Comparison of ENCODE assay signal across 29 cellular contexts in the genomic region with DNA sequence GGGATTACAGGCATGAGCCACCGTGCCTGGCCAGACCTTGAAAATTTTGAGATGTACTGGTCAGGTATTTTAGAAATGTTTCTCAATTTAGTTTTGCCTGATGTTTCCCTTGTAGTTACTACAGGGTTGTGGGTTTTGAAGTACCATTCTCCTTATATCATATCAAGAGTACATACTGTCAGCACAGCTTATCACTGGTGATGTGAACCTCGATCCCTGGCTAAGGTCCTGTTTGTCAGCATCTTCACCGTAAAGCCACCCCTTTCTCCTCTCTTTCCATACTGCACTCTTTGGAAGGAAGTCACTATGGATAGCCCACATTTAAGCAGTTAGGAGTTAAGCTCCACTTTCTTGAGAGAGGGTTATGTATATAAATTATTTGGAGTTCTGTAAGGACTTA.
"Had no signal": no experiment of that assay in that cellular context is flagged by ENCODE, and none has a peak within 500 bp of the region (broad histone marks: within the 10 kb centered on the region; RNA-seq: fewer than 3 reads in every experiment).

No MANE protein-coding gene starts in this region.

- ATAC-seq: naive thymus-derived CD8-positive, alpha-beta T cell; psoas muscle; right cardiac atrium; sciatic nerve; stimulated activated memory B cell treated with anti-CD40 and anti-IgM and Interleukin-4, amounts not matched to agents 10 μg/mL and 1 μg/mL and 100 μg/mL, for 72 hours; stimulated activated naive CD8-positive, alpha-beta T cell treated with anti-CD3 and anti-CD28 coated beads, Interleukin-15, amount 100 ng/mL, for 72 hours; stimulated activated naive CD8-positive, alpha-beta T cell treated with anti-CD3 and anti-CD28 coated beads, Interleukin-15, Interleukin-2, amounts not matched to agents 100 U/mL and 50 U/mL, for 24 hours; upper lobe of right lung had no signal

- DNase-seq: naive B cell; naive thymus-derived CD8-positive, alpha-beta T cell; occipital lobe; ovary; posterior cingulate gyrus; psoas muscle; right cardiac atrium; stimulated activated CD4-positive, alpha-beta T cell treated with anti-CD3 and anti-CD28 coated beads, Interleukin-15, amount 100 ng/mL, for 24 hours; stimulated activated CD4-positive, alpha-beta T cell treated with anti-CD3 and anti-CD28 coated beads, Interleukin-2, amount 100 ng/mL, for 24 hours; stimulated activated CD4-positive, alpha-beta T cell treated with anti-CD3 and anti-CD28 coated beads, Interleukin-2, amount 100 ng/mL, for 48 hours; stimulated activated CD4-positive, alpha-beta T cell treated with anti-CD3 and anti-CD28 coated beads, Interleukin-4, amount 100 ng/mL, for 24 hours; stimulated activated naive CD4-positive, alpha-beta T cell; stimulated activated naive CD8-positive, alpha-beta T cell treated with anti-CD3 and anti-CD28 coated beads, Interleukin-15, amount 100 ng/mL, for 72 hours; stimulated activated naive CD8-positive, alpha-beta T cell treated with anti-CD3 and anti-CD28 coated beads, Interleukin-15, Interleukin-2, amounts not matched to agents 100 U/mL and 50 U/mL, for 24 hours; substantia nigra; testis; tibial artery; transverse colon; upper lobe of right lung; uterus had no signal

- H3K27ac ChIP-seq: neural progenitor cell, ovary, parathyroid adenoma, psoas muscle, skin epidermis, suprapubic skin, tibial artery, transverse colon, upper lobe of right lung, uterus had no signal

- H3K4me1 ChIP-seq: neural progenitor cell, uterus had no signal

- H3K27me3 ChIP-seq: neural progenitor cell, ovary, suprapubic skin, testis, tibial artery, transverse colon, upper lobe of right lung, uterus had no signal

- H3K4me3 Mint-ChIP-seq: naive B cell; naive thymus-derived CD8-positive, alpha-beta T cell; nephron; neural progenitor cell; stimulated activated memory B cell treated with anti-CD40 and anti-IgM and Interleukin-4, amounts not matched to agents 10 μg/mL and 1 μg/mL and 100 μg/mL, for 72 hours; stimulated activated naive CD8-positive, alpha-beta T cell treated with anti-CD3 and anti-CD28 coated beads, Interleukin-15, amount 100 ng/mL, for 72 hours; type B pancreatic cell had no signal

- H3K27me3 Mint-ChIP-seq: naive B cell; progenitor cell of endocrine pancreas; stimulated activated memory B cell treated with anti-CD40 and anti-IgM and Interleukin-4, amounts not matched to agents 10 μg/mL and 1 μg/mL and 100 μg/mL, for 72 hours; type B pancreatic cell had no signal

- H2AFZ ChIP-seq: neural progenitor cell, parathyroid adenoma had no signal

- H3K36me3 Mint-ChIP-seq: naive B cell had no signal

- H3K9ac ChIP-seq: neural progenitor cell, parathyroid adenoma had no signal

- H3K4me2 ChIP-seq: neural progenitor cell had no signal

- H3K9me3 Mint-ChIP-seq: stimulated activated memory B cell treated with anti-CD40 and anti-IgM and Interleukin-4, amounts not matched to agents 10 μg/mL and 1 μg/mL and 100 μg/mL, for 72 hours had no signal

- H3K4me1 Mint-ChIP-seq: neural progenitor cell; stimulated activated naive CD8-positive, alpha-beta T cell treated with anti-CD3 and anti-CD28 coated beads, Interleukin-15, amount 100 ng/mL, for 72 hours had no signal

- H3K4me3 ChIP-seq: neural progenitor cell, ovary, psoas muscle, skin epidermis, suprapubic skin, testis, tibial artery, transverse colon, upper lobe of right lung, uterus had no signal

- H3K27ac Mint-ChIP-seq: naive B cell; neural progenitor cell; progenitor cell of endocrine pancreas; stimulated activated memory B cell treated with anti-CD40 and anti-IgM and Interleukin-4, amounts not matched to agents 10 μg/mL and 1 μg/mL and 100 μg/mL, for 72 hours; stimulated activated naive CD8-positive, alpha-beta T cell treated with anti-CD3 and anti-CD28 coated beads, Interleukin-15, amount 100 ng/mL, for 72 hours; type B pancreatic cell had no signal

- H3K9me3 ChIP-seq: ovary, psoas muscle, suprapubic skin, testis, tibial artery, transverse colon, upper lobe of right lung, uterus had no signal

- H3K36me3 ChIP-seq: neural progenitor cell, ovary, suprapubic skin, tibial artery, transverse colon, upper lobe of right lung, uterus had no signal
